In genomic region chr5:146137967-146138403, GRCh38 we compare ENCODE assay signal across 1 cellular context.
A peak's percentile ranks its signal among the peaks of the same experiment; 100 is the strongest.
TF ChIP-seq lines count a peak whose summit lies in the region.

No MANE protein-coding gene starts in this region.

TF ChIP-seq in HepG2, 621 proteins besides CTCF, POLR2A, EP300 and RAD21 (continued from another document and continues in another):
- peak; percentile 88 for TF ChIP-seq ATF2 (CRISPR knock-in tag; IDR thresholded peaks at IDR 0.05)
- TF ChIP-seq NCOA5 (CRISPR knock-in tag; IDR thresholded peaks at IDR 0.05), result no peak
- no peak for TF ChIP-seq GABPA (IDR thresholded peaks at IDR 0.05; ENCODE audit: low read depth, low read length)
- peak; percentile 31; the same call in 1 of the 2 replicates for TF ChIP-seq GABPA (CRISPR knock-in tag; IDR thresholded peaks at IDR 0.05; ENCODE audit: low read depth)
- TF ChIP-seq DPF2 (CRISPR knock-in tag; IDR thresholded peaks at IDR 0.05; ENCODE audit: borderline replicate concordance, low read depth), result peak; percentile 56; the same call in 1 of the 2 replicates
- peak; percentile 37; the same call in 1 of the 2 replicates for TF ChIP-seq NR2C2 (CRISPR knock-in tag; IDR thresholded peaks at IDR 0.05; ENCODE audit: borderline replicate concordance)
- 0 out of 2 replicates have a peak, but pooled peaks have one; percentile 52 for TF ChIP-seq ZNF614 (CRISPR knock-in tag; IDR thresholded peaks at IDR 0.05; ENCODE audit: borderline replicate concordance)
- TF ChIP-seq ZBTB20 (CRISPR knock-in tag; IDR thresholded peaks at IDR 0.05; ENCODE audit: borderline replicate concordance, low read depth), result no peak
- peak; percentile 66 for TF ChIP-seq FOSL2 (CRISPR knock-in tag; IDR thresholded peaks at IDR 0.05)
- TF ChIP-seq ATF3 (CRISPR knock-in tag; IDR thresholded peaks at IDR 0.05), result peak; percentile 87
- TF ChIP-seq ZNF775 (CRISPR knock-in tag; IDR thresholded peaks at IDR 0.05; ENCODE audit: borderline replicate concordance), result no peak
- no peak for TF ChIP-seq HNF1A (IDR thresholded peaks at IDR 0.05; ENCODE audit: low read depth)
- peak; percentile 16; the same call in 1 of the 2 replicates for TF ChIP-seq HNF1A (CRISPR knock-in tag; IDR thresholded peaks at IDR 0.05; ENCODE audit: borderline replicate concordance)
- TF ChIP-seq HDAC2 (CRISPR knock-in tag; IDR thresholded peaks at IDR 0.05), result peak; percentile 58
- TF ChIP-seq BORCS8-MEF2B (CRISPR knock-in tag; IDR thresholded peaks at IDR 0.05), result no peak
- TF ChIP-seq NFKBIZ (CRISPR knock-in tag; IDR thresholded peaks at IDR 0.05), result no peak
- TF ChIP-seq TGIF2 (CRISPR knock-in tag; IDR thresholded peaks at IDR 0.05), result no peak
- TF ChIP-seq THRA (CRISPR knock-in tag; IDR thresholded peaks at IDR 0.05; ENCODE audit: borderline replicate concordance), result peak; percentile 28; the same call in 1 of the 2 replicates
- no peak for TF ChIP-seq CHCHD3 (CRISPR knock-in tag; IDR thresholded peaks at IDR 0.05)
- TF ChIP-seq RORA (CRISPR knock-in tag; IDR thresholded peaks at IDR 0.05), result no peak
- peak; percentile 78 for TF ChIP-seq ETV5 (CRISPR knock-in tag; IDR thresholded peaks at IDR 0.05; ENCODE audit: borderline replicate concordance)
- TF ChIP-seq ZNF256 (CRISPR knock-in tag; conservative IDR thresholded peaks at IDR 0.05), result no peak
- TF ChIP-seq AHR (CRISPR knock-in tag; IDR thresholded peaks at IDR 0.05), result no peak
- peak; percentile 36; the same call in 1 of the 2 replicates for TF ChIP-seq ARID4A (CRISPR knock-in tag; IDR thresholded peaks at IDR 0.05; ENCODE audit: borderline replicate concordance)
- TF ChIP-seq LCORL (IDR thresholded peaks at IDR 0.05), result no peak
- peak; percentile 72; the same call in 1 of the 2 replicates for TF ChIP-seq LCORL (CRISPR knock-in tag; IDR thresholded peaks at IDR 0.05)
- TF ChIP-seq HOMEZ (CRISPR knock-in tag; IDR thresholded peaks at IDR 0.05; ENCODE audit: low read depth), result peak; percentile 52; the same call in 1 of the 2 replicates
- peak; percentile 57; the same call in 1 of the 2 replicates for TF ChIP-seq ZNF501 (CRISPR knock-in tag; IDR thresholded peaks at IDR 0.05)
- TF ChIP-seq ZBTB26 (CRISPR knock-in tag; IDR thresholded peaks at IDR 0.05; ENCODE audit: borderline replicate concordance), result no peak
- TF ChIP-seq ZSCAN22 (CRISPR knock-in tag; IDR thresholded peaks at IDR 0.05), result no peak
- peak; percentile 58; the same call in 1 of the 2 replicates for TF ChIP-seq MIXL1 (CRISPR knock-in tag; IDR thresholded peaks at IDR 0.05)
- TF ChIP-seq ZBTB7A (CRISPR knock-in tag; IDR thresholded peaks at IDR 0.05), result no peak
- no peak for TF ChIP-seq DNMT1 (CRISPR knock-in tag; IDR thresholded peaks at IDR 0.05)
- 0 out of 2 replicates have a peak, but pooled peaks have one; percentile 20 for TF ChIP-seq IRF2 (CRISPR knock-in tag; IDR thresholded peaks at IDR 0.05)
- no peak for TF ChIP-seq ZNF670 (CRISPR knock-in tag; IDR thresholded peaks at IDR 0.05; ENCODE audit: borderline replicate concordance)
- no peak for TF ChIP-seq SIX4 (CRISPR knock-in tag; IDR thresholded peaks at IDR 0.05)
- TF ChIP-seq ZNF468 (CRISPR knock-in tag; IDR thresholded peaks at IDR 0.05), result no peak
- no peak for TF ChIP-seq PLRG1 (conservative IDR thresholded peaks at IDR 0.05)
- TF ChIP-seq FOXP4 (CRISPR knock-in tag; IDR thresholded peaks at IDR 0.05), result no peak; the same call in none of the 2 replicates
- TF ChIP-seq CEBPB (IDR thresholded peaks at IDR 0.05; ENCODE audit: borderline replicate concordance, low read depth, low read length), result peak; percentile 94
- peak; percentile 16; the same call in 1 of the 2 replicates for TF ChIP-seq ZNF687 (CRISPR knock-in tag; IDR thresholded peaks at IDR 0.05)
- no peak for TF ChIP-seq ZFP41 (CRISPR knock-in tag; IDR thresholded peaks at IDR 0.05; ENCODE audit: borderline replicate concordance)
